In genomic region chr2:163737169-163737439, GRCh38 we compare ENCODE assay signal across 9 cellular contexts. TPM values are rescaled to one million over a fixed set of nuclear protein-coding genes. Genes with fewer than 3 reads are reported as not detected.
DNase-seq lines count a peak whose midpoint lies in the region; ATAC-seq and TF ChIP-seq lines count a peak whose summit lies in the region.
"Had no signal": no experiment of that assay in that cellular context is flagged by ENCODE, and none has a peak within 500 bp of the region (broad histone marks: within the 10 kb centered on the region; RNA-seq: fewer than 3 reads in every experiment).

No MANE protein-coding gene starts in this region.

- no peak overlapping the region for H4K5ac ChIP-seq in mesendoderm (ENCODE audit: low read length)

- H3K36me3 ChIP-seq in mesendoderm (ENCODE audit: control insufficient read depth, insufficient read depth, low read length) (no peaks in the 10 kb centered on the region), thoracic aorta (no peaks in the 10 kb centered on the region), MM.1S (replicated peaks; ENCODE audit: insufficient read depth, low read length) (no peaks in the 10 kb centered on the region)

- DNase-seq in NCI-H526 treated with DMSO at 0.1 percent for 48 hours (lab: John Stamatoyannopoulos, UW) (peak; percentile 64), choroid plexus epithelial cell (ENCODE audit: low read depth) (no peak), mesendoderm (no peak), thoracic aorta (ENCODE audit: low spot score) (no peak), MM.1S (no peak), dedifferentiated amniotic fluid mesenchymal stem cell (ENCODE audit: extremely low spot score) (no peak)
- DNase-seq: NCI-H2029 had no signal

- no peak overlapping the region for H3K4ac ChIP-seq in mesendoderm (ENCODE audit: low read depth, low read length)

- H3K27me3 ChIP-seq in mesendoderm (ENCODE audit: insufficient read depth, low read length, poor library complexity) (no peaks in the 10 kb centered on the region), thoracic aorta (replicated peaks; ENCODE audit: insufficient read depth) (no peaks in the 10 kb centered on the region), MM.1S (replicated peaks; ENCODE audit: insufficient read depth, low read length) (no peaks in the 10 kb centered on the region)

- H2AFZ ChIP-seq in MM.1S (ENCODE audit: low read length): no peak overlapping the region

- no peak overlapping the region for H3K23ac ChIP-seq in mesendoderm (ENCODE audit: low read length)

- peak overlapping the region; percentile 98 for H3K18ac ChIP-seq in mesendoderm (ENCODE audit: low read length)

- no peak overlapping the region for H2BK15ac ChIP-seq in mesendoderm (replicated peaks; ENCODE audit: low read depth)

- no peak overlapping the region for H2BK5ac ChIP-seq in mesendoderm (ENCODE audit: low read length)

- H4K20me1 ChIP-seq in MM.1S (ENCODE audit: insufficient read depth, low read length): no peaks in the 10 kb centered on the region

- peaks cover 10% of the 10 kb centered on the region for H3K79me2 ChIP-seq in mesendoderm (ENCODE audit: control insufficient read depth, insufficient read depth, low read length)
- peaks cover 4% of the 10 kb centered on the region; the same call in 1 of the 2 replicates for H3K79me2 ChIP-seq in MM.1S (ENCODE audit: low read length)

- peak overlapping the region; percentile 75 for H3K9ac ChIP-seq in mesendoderm (ENCODE audit: low read length)
- H3K9ac ChIP-seq in MM.1S (ENCODE audit: low read length): no peak overlapping the region

- H2AK5ac ChIP-seq in mesendoderm (ENCODE audit: low read length): no peak overlapping the region

- WGBS in mesendoderm (ENCODE audit: extremely low coverage, insufficient coverage, low lambda C conversion rate): no CpG with 5 or more reads among the region's 6 CpGs

- H3K9me2 ChIP-seq in MM.1S (replicated peaks; ENCODE audit: insufficient read depth, low read length): no peaks in the 10 kb centered on the region

- no peak overlapping the region for H2BK120ac ChIP-seq in mesendoderm (ENCODE audit: low read depth, low read length)

- no peaks in the 10 kb centered on the region for H3K4me1 ChIP-seq in mesendoderm (ENCODE audit: control insufficient read depth, low read depth, low read length)
- H3K4me1 ChIP-seq in thoracic aorta (ENCODE audit: control insufficient read depth in 1 of 2, low read depth in 2 of 2): no peaks in the 10 kb centered on the region
- H3K4me1 ChIP-seq in MM.1S (ENCODE audit: low read length): peaks cover 12% of the 10 kb centered on the region; the same call in 1 of the 2 replicates

- peak overlapping the region; percentile 85 for H3K4me3 ChIP-seq in choroid plexus epithelial cell (ENCODE audit: low read depth, low read length)
- H3K4me3 ChIP-seq in mesendoderm (ENCODE audit: low read length): peak overlapping the region; percentile 71
- peak overlapping the region; percentile 91 for H3K4me3 ChIP-seq in thoracic aorta
- H3K4me3 ChIP-seq in MM.1S (ENCODE audit: low read length): no peak overlapping the region

- H3K4me2 ChIP-seq in mesendoderm (ENCODE audit: low read length) (peak overlapping the region; percentile 95), MM.1S (ENCODE audit: low read depth, low read length) (no peak overlapping the region)

- H3F3A ChIP-seq in MM.1S (ENCODE audit: insufficient read depth, low read length): no peaks in the 10 kb centered on the region

- H4K8ac ChIP-seq in mesendoderm (ENCODE audit: low read depth, low read length): no peak overlapping the region

- TF ChIP-seq CTCF in choroid plexus epithelial cell (conservative IDR thresholded peaks at IDR 0.05; ENCODE audit: low read depth, low read length) (no peak), thoracic aorta (IDR thresholded peaks at IDR 0.05) (no peak), MM.1S (IDR thresholded peaks at IDR 0.05; ENCODE audit: low read length) (no peak)

- H3K9me3 ChIP-seq in thoracic aorta (no peaks in the 10 kb centered on the region), MM.1S (replicated peaks; ENCODE audit: insufficient read depth, low read length) (no peaks in the 10 kb centered on the region)

- ATAC-seq in thoracic aorta (ENCODE audit: insufficient number of reproducible peaks, low FRiP score, low read depth) (no peak), GM18502 (IDR thresholded peaks at IDR 0.05; ENCODE audit: poor library complexity, unreplicated experiment) (no peak), HG03439 (IDR thresholded peaks at IDR 0.05; ENCODE audit: unreplicated experiment) (no peak)

- H3K27ac ChIP-seq in mesendoderm (ENCODE audit: low read depth, low read length) (peak overlapping the region; percentile 99), thoracic aorta (peak overlapping the region; percentile 92 to 95), MM.1S (ENCODE audit: low read length) (no peak overlapping the region)

- H3K79me1 ChIP-seq in mesendoderm (ENCODE audit: low read length): peaks cover 2% of the 10 kb centered on the region

- peak overlapping the region; percentile 99 for H3K56ac ChIP-seq in mesendoderm (ENCODE audit: low read length)

RNA-seq across cellular contexts. Expression of gene FIGN, which starts 1.3 kb away (rescaled TPM):
- polyA plus RNA-seq in mesendoderm (2013, experiment 1 of 2): 7.2 TPM
- polyA plus RNA-seq in mesendoderm (2013, experiment 2 of 2): 6.8 TPM
- total RNA-seq in thoracic aorta: 10 to 100 TPM; 10.8 to 21.2 TPM
